In the genomic region with DNA sequence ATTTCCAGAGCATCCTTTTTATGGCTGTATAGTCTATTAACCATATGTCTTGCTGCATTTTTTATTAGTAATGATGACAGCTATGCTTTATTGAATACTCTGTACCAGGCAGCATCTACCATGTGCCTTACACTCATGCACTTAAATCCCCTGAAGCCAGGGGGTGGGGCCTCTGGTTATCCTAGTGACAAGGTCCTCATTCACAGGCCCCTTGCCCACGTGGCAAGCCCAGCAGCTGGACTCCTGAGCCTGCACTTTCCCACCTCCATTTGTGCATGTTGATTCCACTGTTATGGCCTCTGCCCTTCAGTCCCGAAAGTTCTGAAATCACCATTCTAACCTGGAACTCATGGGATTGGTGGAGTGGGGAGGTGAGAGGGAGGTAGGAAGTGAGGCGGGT, we compare ENCODE assay signal across 1 cellular context.
TF ChIP-seq lines count a peak whose summit lies in the region.

No MANE protein-coding gene starts in this region.

TF ChIP-seq in HepG2, 621 proteins besides CTCF, POLR2A, EP300 and RAD21:
- TF ChIP-seq, protein P1, sequence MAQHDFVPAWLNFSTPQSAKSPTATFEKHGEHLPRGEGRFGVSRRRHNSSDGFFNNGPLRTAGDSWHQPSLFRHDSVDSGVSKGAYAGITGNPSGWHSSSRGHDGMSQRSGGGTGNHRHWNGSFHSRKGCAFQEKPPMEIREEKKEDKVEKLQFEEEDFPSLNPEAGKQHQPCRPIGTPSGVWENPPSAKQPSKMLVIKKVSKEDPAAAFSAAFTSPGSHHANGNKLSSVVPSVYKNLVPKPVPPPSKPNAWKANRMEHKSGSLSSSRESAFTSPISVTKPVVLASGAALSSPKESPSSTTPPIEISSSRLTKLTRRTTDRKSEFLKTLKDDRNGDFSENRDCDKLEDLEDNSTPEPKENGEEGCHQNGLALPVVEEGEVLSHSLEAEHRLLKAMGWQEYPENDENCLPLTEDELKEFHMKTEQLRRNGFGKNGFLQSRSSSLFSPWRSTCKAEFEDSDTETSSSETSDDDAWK (CRISPR knock-in tag; IDR thresholded peaks at IDR 0.05), result no peak
- TF ChIP-seq NFYC (CRISPR knock-in tag; IDR thresholded peaks at IDR 0.05), result no peak
- TF ChIP-seq ZFP37 (CRISPR knock-in tag; IDR thresholded peaks at IDR 0.05; ENCODE audit: borderline replicate concordance), result 0 out of 2 replicates have a peak, but pooled peaks have one; percentile 35
- TF ChIP-seq, protein P2, sequence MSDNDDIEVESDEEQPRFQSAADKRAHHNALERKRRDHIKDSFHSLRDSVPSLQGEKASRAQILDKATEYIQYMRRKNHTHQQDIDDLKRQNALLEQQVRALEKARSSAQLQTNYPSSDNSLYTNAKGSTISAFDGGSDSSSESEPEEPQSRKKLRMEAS (IDR thresholded peaks at IDR 0.05), result peak; percentile 76
- TF ChIP-seq HNF4A (CRISPR knock-in tag; IDR thresholded peaks at IDR 0.05), result 0 out of 2 replicates have a peak, but pooled peaks have one; percentile 23
- no peak for TF ChIP-seq REPIN1 (CRISPR knock-in tag; IDR thresholded peaks at IDR 0.05; ENCODE audit: borderline replicate concordance, low read depth)
- no peak for TF ChIP-seq ZNF839 (CRISPR knock-in tag; IDR thresholded peaks at IDR 0.05; ENCODE audit: borderline replicate concordance)
- TF ChIP-seq, protein P3, sequence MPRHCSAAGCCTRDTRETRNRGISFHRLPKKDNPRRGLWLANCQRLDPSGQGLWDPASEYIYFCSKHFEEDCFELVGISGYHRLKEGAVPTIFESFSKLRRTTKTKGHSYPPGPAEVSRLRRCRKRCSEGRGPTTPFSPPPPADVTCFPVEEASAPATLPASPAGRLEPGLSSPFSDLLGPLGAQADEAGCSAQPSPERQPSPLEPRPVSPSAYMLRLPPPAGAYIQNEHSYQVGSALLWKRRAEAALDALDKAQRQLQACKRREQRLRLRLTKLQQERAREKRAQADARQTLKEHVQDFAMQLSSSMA (CRISPR knock-in tag; IDR thresholded peaks at IDR 0.05), result no peak
- TF ChIP-seq ZFP41 (CRISPR knock-in tag; IDR thresholded peaks at IDR 0.05; ENCODE audit: borderline replicate concordance), result no peak
- 0 out of 2 replicates have a peak, but pooled peaks have one; percentile 30 for TF ChIP-seq ZNF7 (CRISPR knock-in tag; IDR thresholded peaks at IDR 0.05)
- TF ChIP-seq, protein P4, sequence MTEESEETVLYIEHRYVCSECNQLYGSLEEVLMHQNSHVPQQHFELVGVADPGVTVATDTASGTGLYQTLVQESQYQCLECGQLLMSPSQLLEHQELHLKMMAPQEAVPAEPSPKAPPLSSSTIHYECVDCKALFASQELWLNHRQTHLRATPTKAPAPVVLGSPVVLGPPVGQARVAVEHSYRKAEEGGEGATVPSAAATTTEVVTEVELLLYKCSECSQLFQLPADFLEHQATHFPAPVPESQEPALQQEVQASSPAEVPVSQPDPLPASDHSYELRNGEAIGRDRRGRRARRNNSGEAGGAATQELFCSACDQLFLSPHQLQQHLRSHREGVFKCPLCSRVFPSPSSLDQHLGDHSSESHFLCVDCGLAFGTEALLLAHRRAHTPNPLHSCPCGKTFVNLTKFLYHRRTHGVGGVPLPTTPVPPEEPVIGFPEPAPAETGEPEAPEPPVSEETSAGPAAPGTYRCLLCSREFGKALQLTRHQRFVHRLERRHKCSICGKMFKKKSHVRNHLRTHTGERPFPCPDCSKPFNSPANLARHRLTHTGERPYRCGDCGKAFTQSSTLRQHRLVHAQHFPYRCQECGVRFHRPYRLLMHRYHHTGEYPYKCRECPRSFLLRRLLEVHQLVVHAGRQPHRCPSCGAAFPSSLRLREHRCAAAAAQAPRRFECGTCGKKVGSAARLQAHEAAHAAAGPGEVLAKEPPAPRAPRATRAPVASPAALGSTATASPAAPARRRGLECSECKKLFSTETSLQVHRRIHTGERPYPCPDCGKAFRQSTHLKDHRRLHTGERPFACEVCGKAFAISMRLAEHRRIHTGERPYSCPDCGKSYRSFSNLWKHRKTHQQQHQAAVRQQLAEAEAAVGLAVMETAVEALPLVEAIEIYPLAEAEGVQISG (CRISPR knock-in tag; IDR thresholded peaks at IDR 0.05), result peak; percentile 23; the same call in 1 of the 2 replicates
- TF ChIP-seq SP5 (CRISPR knock-in tag; IDR thresholded peaks at IDR 0.05; ENCODE audit: borderline replicate concordance, low read depth), result no peak
- peak; percentile 18; the same call in 1 of the 2 replicates for TF ChIP-seq MYC (CRISPR knock-in tag; IDR thresholded peaks at IDR 0.05; ENCODE audit: borderline replicate concordance)
- no peak for TF ChIP-seq ZNF234 (CRISPR knock-in tag; conservative IDR thresholded peaks at IDR 0.05)
- TF ChIP-seq, protein P5, sequence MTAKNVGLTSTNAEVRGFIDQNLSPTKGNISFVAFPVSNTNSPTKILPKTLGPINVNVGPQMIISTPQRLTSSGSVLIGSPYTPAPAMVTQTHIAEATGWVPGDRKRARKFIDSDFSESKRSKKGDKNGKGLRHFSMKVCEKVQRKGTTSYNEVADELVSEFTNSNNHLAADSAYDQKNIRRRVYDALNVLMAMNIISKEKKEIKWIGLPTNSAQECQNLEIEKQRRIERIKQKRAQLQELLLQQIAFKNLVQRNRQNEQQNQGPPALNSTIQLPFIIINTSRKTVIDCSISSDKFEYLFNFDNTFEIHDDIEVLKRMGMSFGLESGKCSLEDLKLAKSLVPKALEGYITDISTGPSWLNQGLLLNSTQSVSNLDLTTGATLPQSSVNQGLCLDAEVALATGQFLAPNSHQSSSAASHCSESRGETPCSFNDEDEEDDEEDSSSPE (CRISPR knock-in tag; IDR thresholded peaks at IDR 0.05), result no peak
- TF ChIP-seq, protein P6, sequence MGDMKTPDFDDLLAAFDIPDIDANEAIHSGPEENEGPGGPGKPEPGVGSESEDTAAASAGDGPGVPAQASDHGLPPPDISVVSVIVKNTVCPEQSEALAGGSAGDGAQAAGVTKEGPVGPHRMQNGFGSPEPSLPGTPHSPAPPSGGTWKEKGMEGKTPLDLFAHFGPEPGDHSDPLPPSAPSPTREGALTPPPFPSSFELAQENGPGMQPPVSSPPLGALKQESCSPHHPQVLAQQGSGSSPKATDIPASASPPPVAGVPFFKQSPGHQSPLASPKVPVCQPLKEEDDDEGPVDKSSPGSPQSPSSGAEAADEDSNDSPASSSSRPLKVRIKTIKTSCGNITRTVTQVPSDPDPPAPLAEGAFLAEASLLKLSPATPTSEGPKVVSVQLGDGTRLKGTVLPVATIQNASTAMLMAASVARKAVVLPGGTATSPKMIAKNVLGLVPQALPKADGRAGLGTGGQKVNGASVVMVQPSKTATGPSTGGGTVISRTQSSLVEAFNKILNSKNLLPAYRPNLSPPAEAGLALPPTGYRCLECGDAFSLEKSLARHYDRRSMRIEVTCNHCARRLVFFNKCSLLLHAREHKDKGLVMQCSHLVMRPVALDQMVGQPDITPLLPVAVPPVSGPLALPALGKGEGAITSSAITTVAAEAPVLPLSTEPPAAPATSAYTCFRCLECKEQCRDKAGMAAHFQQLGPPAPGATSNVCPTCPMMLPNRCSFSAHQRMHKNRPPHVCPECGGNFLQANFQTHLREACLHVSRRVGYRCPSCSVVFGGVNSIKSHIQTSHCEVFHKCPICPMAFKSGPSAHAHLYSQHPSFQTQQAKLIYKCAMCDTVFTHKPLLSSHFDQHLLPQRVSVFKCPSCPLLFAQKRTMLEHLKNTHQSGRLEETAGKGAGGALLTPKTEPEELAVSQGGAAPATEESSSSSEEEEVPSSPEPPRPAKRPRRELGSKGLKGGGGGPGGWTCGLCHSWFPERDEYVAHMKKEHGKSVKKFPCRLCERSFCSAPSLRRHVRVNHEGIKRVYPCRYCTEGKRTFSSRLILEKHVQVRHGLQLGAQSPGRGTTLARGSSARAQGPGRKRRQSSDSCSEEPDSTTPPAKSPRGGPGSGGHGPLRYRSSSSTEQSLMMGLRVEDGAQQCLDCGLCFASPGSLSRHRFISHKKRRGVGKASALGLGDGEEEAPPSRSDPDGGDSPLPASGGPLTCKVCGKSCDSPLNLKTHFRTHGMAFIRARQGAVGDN (CRISPR knock-in tag; IDR thresholded peaks at IDR 0.05), result peak; percentile 34; the same call in 1 of the 2 replicates
- TF ChIP-seq HHEX (CRISPR knock-in tag; IDR thresholded peaks at IDR 0.05), result no peak
- TF ChIP-seq KLF12 (CRISPR knock-in tag; IDR thresholded peaks at IDR 0.05; ENCODE audit: borderline replicate concordance), result no peak
- TF ChIP-seq MEF2D (CRISPR knock-in tag; IDR thresholded peaks at IDR 0.05), result no peak
